In genomic region chr5:175798626-175799025, GRCh38 we compare ENCODE assay signal across 17 cellular contexts.
DNase-seq lines count a peak whose midpoint lies in the region; TF ChIP-seq lines count a peak whose summit lies in the region.
"Had no signal": no experiment of that assay in that cellular context is flagged by ENCODE, and none has a peak within 500 bp of the region (broad histone marks: within the 10 kb centered on the region; RNA-seq: fewer than 3 reads in every experiment).

No MANE protein-coding gene starts in this region.

- H3K36me3 ChIP-seq in right atrium auricular region, result no peaks in the 10 kb centered on the region
- no peaks in the 10 kb centered on the region for H3K36me3 ChIP-seq in colonic mucosa
- H3K36me3 ChIP-seq: BE2C, HAP-1 had no signal

- no peaks in the 10 kb centered on the region for H3K9me3 ChIP-seq in right atrium auricular region
- no peaks in the 10 kb centered on the region for H3K9me3 ChIP-seq in colonic mucosa
- H3K9me3 ChIP-seq: BE2C, HAP-1 had no signal

- H3K9ac ChIP-seq in colonic mucosa (ENCODE audit: low read depth in 2 of 2, low read length in 2 of 2), result no peak overlapping the region

- H3K36me3 Mint-ChIP-seq in neural crest cell (ENCODE audit: low read depth), result no peaks in the 10 kb centered on the region
- no peaks in the 10 kb centered on the region for H3K36me3 Mint-ChIP-seq in T-helper 2 cell treated with Interferon-gamma antibody and Interleukin-4, amounts not matched to agents 5 μg/mL and 100 μg/mL, for 36 hours (ENCODE audit: low read depth)
- H3K36me3 Mint-ChIP-seq: CD4-positive, alpha-beta memory T cell had no signal

- peaks cover 0 to 13% of the 10 kb centered on the region in 2 donors for H3K4me1 ChIP-seq in right atrium auricular region
- H3K4me1 ChIP-seq in colonic mucosa, result no peaks in the 10 kb centered on the region
- H3K4me1 ChIP-seq: HAP-1 had no signal

- no peaks in the 10 kb centered on the region for H3K9me3 Mint-ChIP-seq in neural crest cell
- H3K9me3 Mint-ChIP-seq in T-helper 2 cell treated with Interferon-gamma antibody and Interleukin-4, amounts not matched to agents 5 μg/mL and 100 μg/mL, for 36 hours, result no peaks in the 10 kb centered on the region

- TF ChIP-seq CTCF in neural crest cell (conservative IDR thresholded peaks at IDR 0.05), result no peak
- no peak for TF ChIP-seq CTCF in right atrium auricular region (IDR thresholded peaks at IDR 0.05)
- TF ChIP-seq CTCF in colonic mucosa (IDR thresholded peaks at IDR 0.05), result no peak

- no peak overlapping the region for H3K4me3 ChIP-seq in right atrium auricular region
- H3K4me3 ChIP-seq in colonic mucosa, result no peak overlapping the region
- H3K4me3 ChIP-seq: GM12878, HAP-1 had no signal

- peaks cover 30% of the 10 kb centered on the region for H3K4me1 Mint-ChIP-seq in neural crest cell
- H3K4me1 Mint-ChIP-seq in T-helper 2 cell treated with Interferon-gamma antibody and Interleukin-4, amounts not matched to agents 5 μg/mL and 100 μg/mL, for 36 hours (ENCODE audit: low read depth), result no peaks in the 10 kb centered on the region

- peak overlapping the region; percentile 14 for H3K4me3 Mint-ChIP-seq in neural crest cell
- H3K4me3 Mint-ChIP-seq in T-helper 2 cell treated with Interferon-gamma antibody and Interleukin-4, amounts not matched to agents 5 μg/mL and 100 μg/mL, for 36 hours, result no peak overlapping the region

- H3K27me3 ChIP-seq in right atrium auricular region (no peaks in the 10 kb centered on the region), colonic mucosa (peaks cover 27% of the 10 kb centered on the region)
- H3K27me3 ChIP-seq: BE2C had no signal

- intact Hi-C loops in head of caudate nucleus (cut with DNase I) (no loop called here), colonic mucosa (cut with DNase I) (no loop called here)

- peaks cover 38% of the 10 kb centered on the region for H3K27me3 Mint-ChIP-seq in neural crest cell (ENCODE audit: low read depth)
- H3K27me3 Mint-ChIP-seq in T-helper 2 cell treated with Interferon-gamma antibody and Interleukin-4, amounts not matched to agents 5 μg/mL and 100 μg/mL, for 36 hours (ENCODE audit: low read depth), result peaks cover 32% of the 10 kb centered on the region

- no peak overlapping the region for H3K27ac Mint-ChIP-seq in neural crest cell (ENCODE audit: unreplicated experiment)
- H3K27ac Mint-ChIP-seq in T-helper 2 cell treated with Interferon-gamma antibody and Interleukin-4, amounts not matched to agents 5 μg/mL and 100 μg/mL, for 36 hours, result no peak overlapping the region
- H3K27ac Mint-ChIP-seq: CD4-positive, alpha-beta memory T cell had no signal

- peak; percentile 48 for DNase-seq in Ammon's horn (ENCODE audit: low spot score)
- DNase-seq in head of caudate nucleus, result peak in 26 of 42 donors; percentile 16 to 69 (median 48)
- DNase-seq in neural crest cell (ENCODE audit: low read depth, low spot score), result no peak
- no peak for DNase-seq in right atrium auricular region (ENCODE audit: low spot score)
- DNase-seq in colonic mucosa, result no peak
- no peak for DNase-seq in T-helper 2 cell treated with Interferon-gamma antibody and Interleukin-4, amounts not matched to agents 5 μg/mL and 100 μg/mL, for 36 hours (ENCODE audit: low spot score)
- DNase-seq in NCI-H1417 treated with DMSO at 0.1 percent for 48 hours (lab: John Stamatoyannopoulos, UW), result no peak
- DNase-seq: 8988T; ACHN; BE2C; CD4-positive, alpha-beta memory T cell; DMS79 had no signal

- H3K27ac ChIP-seq in angular gyrus (ENCODE audit: low read depth, low read length) (peak overlapping the region; percentile 70), right atrium auricular region (no peak overlapping the region), colonic mucosa (no peak overlapping the region)
- H3K27ac ChIP-seq: C4-2B, HL-60 had no signal

Comparison
In these comparisons a context has a peak if more than half of its experiments do, and no peak if none do; other contexts are left out.
1. DNase-seq: peak in Ammon's horn (single experiment) and head of caudate nucleus (26 of 42); none in neural crest cell (single experiment), right atrium auricular region (single experiment), colonic mucosa (single experiment), T-helper 2 cell treated with Interferon-gamma antibody and Interleukin-4, amounts not matched to agents 5 μg/mL and 100 μg/mL, for 36 hours (single experiment) and NCI-H1417 treated with DMSO at 0.1 percent for 48 hours (single experiment).